ENCODE assay signal across 38 cellular contexts in genomic region chr5:135521964-135522363, GRCh38. TPM values are rescaled to one million over a fixed set of nuclear protein-coding genes. Genes with fewer than 3 reads are reported as not detected.
"Had no signal": no experiment of that assay in that cellular context is flagged by ENCODE, and none has a peak within 500 bp of the region (broad histone marks: within the 10 kb centered on the region; RNA-seq: fewer than 3 reads in every experiment).

No MANE protein-coding gene starts in this region.

- H3K27ac Mint-ChIP-seq: activated B cell treated with CpG ODN at 0.5 μM for 24 hours; activated CD4-positive, alpha-beta memory T cell treated with anti-CD3 and anti-CD28 coated beads for 36 hours; activated CD4-positive, alpha-beta T cell treated with anti-CD3 and anti-CD28 coated beads, Interleukin-2, amount 10 ng/mL, durations not matched to agents 24 days and 14 days; activated CD8-positive, alpha-beta T cell treated with anti-CD3 and anti-CD28 coated beads for 36 hours; activated naive CD4-positive, alpha-beta T cell treated with anti-CD3 and anti-CD28 coated beads for 36 hours; activated naive CD4-positive, alpha-beta T cell treated with anti-CD3 and anti-CD28 coated beads, Interleukin-2, amount 50 U/mL, for 72 hours; activated naive CD8-positive, alpha-beta T cell treated with anti-CD3 and anti-CD28 coated beads for 36 hours; activated T-cell treated with anti-CD3 and anti-CD28 coated beads, Interleukin-2, amount 50 U/mL, for 24 hours; activated T-helper 1 cell treated with anti-CD3 and anti-CD28 coated beads, Interleukin-12 subunit alpha, Interleukin-12 subunit beta, Interleukin-2, Interleukin-4 antibody, amounts not matched to agents 30 ng/mL and 10 ng/mL and 1 ng/mL, durations not matched to agents 14 hours and 24 hours and 36 hours; activated T-helper 17 cell treated with anti-CD3 and anti-CD28 coated beads, Interleukin-2, amount 50 U/mL, for 72 hours; T-helper 1 cell treated with Interleukin-12 subunit alpha and Interleukin-12 subunit beta and Interleukin-4 antibody, amounts not matched to agents 30 μg/mL and 1 μg/mL, for 36 hours; T-helper 2 cell treated with Interferon-gamma antibody and Interleukin-4, amounts not matched to agents 5 μg/mL and 100 μg/mL, for 36 hours had no signal

- H3K36me3 ChIP-seq: adrenal gland, brain microvascular endothelial cell, breast epithelium had no signal

- H3K9me3 ChIP-seq: body of pancreas, breast epithelium had no signal

- H3K27ac ChIP-seq: adrenal gland, body of pancreas, brain microvascular endothelial cell, breast epithelium, VCaP had no signal

- H3K27me3 ChIP-seq: brain microvascular endothelial cell, breast epithelium had no signal

- FAIRE-seq: astrocyte, TTC549 had no signal

- H3K4me1 ChIP-seq: adrenal gland, body of pancreas, breast epithelium had no signal

- H3K4me3 ChIP-seq: adrenal gland, body of pancreas, breast epithelium had no signal

- H3K4me3 Mint-ChIP-seq: activated B cell treated with CpG ODN at 0.5 μM for 24 hours; activated CD4-positive, alpha-beta memory T cell treated with anti-CD3 and anti-CD28 coated beads for 36 hours; activated CD4-positive, alpha-beta T cell treated with anti-CD3 and anti-CD28 coated beads, Interleukin-2, amount 10 ng/mL, durations not matched to agents 24 days and 14 days; activated CD8-positive, alpha-beta T cell treated with anti-CD3 and anti-CD28 coated beads for 36 hours; activated naive CD4-positive, alpha-beta T cell treated with anti-CD3 and anti-CD28 coated beads for 36 hours; activated naive CD8-positive, alpha-beta T cell treated with anti-CD3 and anti-CD28 coated beads for 36 hours; activated T-cell treated with anti-CD3 and anti-CD28 coated beads, Interleukin-2, amount 50 U/mL, for 24 hours; activated T-helper 1 cell treated with anti-CD3 and anti-CD28 coated beads, Interleukin-12 subunit alpha, Interleukin-12 subunit beta, Interleukin-2, Interleukin-4 antibody, amounts not matched to agents 30 ng/mL and 10 ng/mL and 1 ng/mL, durations not matched to agents 14 hours and 24 hours and 36 hours; activated T-helper 17 cell treated with anti-CD3 and anti-CD28 coated beads, Interleukin-2, amount 50 U/mL, for 72 hours; T-helper 1 cell treated with Interleukin-12 subunit alpha and Interleukin-12 subunit beta and Interleukin-4 antibody, amounts not matched to agents 30 μg/mL and 1 μg/mL, for 36 hours; T-helper 2 cell treated with Interferon-gamma antibody and Interleukin-4, amounts not matched to agents 5 μg/mL and 100 μg/mL, for 36 hours had no signal

- H3K4me1 Mint-ChIP-seq: activated B cell treated with CpG ODN at 0.5 μM for 24 hours; activated CD4-positive, alpha-beta T cell treated with anti-CD3 and anti-CD28 coated beads, Interleukin-2, amount 10 ng/mL, durations not matched to agents 24 days and 14 days; activated naive CD8-positive, alpha-beta T cell treated with anti-CD3 and anti-CD28 coated beads for 36 hours; activated T-helper 17 cell treated with anti-CD3 and anti-CD28 coated beads, Interleukin-2, amount 50 U/mL, for 72 hours had no signal

- DNase-seq: activated B cell treated with CpG ODN at 0.5 μM for 24 hours; activated CD4-positive, alpha-beta memory T cell treated with anti-CD3 and anti-CD28 coated beads for 36 hours; activated CD4-positive, alpha-beta T cell treated with anti-CD3 and anti-CD28 coated beads for 4 hours; activated CD4-positive, alpha-beta T cell treated with anti-CD3 and anti-CD28 coated beads, Interleukin-2, amount 10 ng/mL, durations not matched to agents 24 days and 14 days; activated CD4-positive, alpha-beta T cell treated with anti-CD3 and anti-CD28 coated beads, Interleukin-2, amount 50 U/mL, for 1 hour; activated CD4-positive, alpha-beta T cell treated with anti-CD3 and anti-CD28 coated beads, Interleukin-2, amount 50 U/mL, for 4 hours; activated CD4-positive, CD25-positive, alpha-beta regulatory T cell treated with anti-CD3 and anti-CD28 coated beads, Interleukin-2, amount 50 U/mL, for 72 hours; activated CD8-positive, alpha-beta memory T cell treated with anti-CD3 and anti-CD28 coated beads, Interleukin-2, amount 50 U/mL, for 4 hours; activated CD8-positive, alpha-beta T cell treated with anti-CD3 and anti-CD28 coated beads for 36 hours; activated effector memory CD4-positive, alpha-beta T cell treated with anti-CD3 and anti-CD28 coated beads, Interleukin-2, amount 50 U/mL, for 16 hours; activated gamma-delta T cell treated with Interleukin-2 at 50 U/mL for 16 hours; activated naive CD4-positive, alpha-beta T cell; activated naive CD4-positive, alpha-beta T cell treated with anti-CD3 and anti-CD28 coated beads for 36 hours; activated naive CD4-positive, alpha-beta T cell treated with anti-CD3 and anti-CD28 coated beads, Interleukin-2, amount 50 U/mL, for 16 hours; activated naive CD8-positive, alpha-beta T cell treated with anti-CD3 and anti-CD28 coated beads for 36 hours; activated T-cell treated with anti-CD3 and anti-CD28 coated beads for 4 hours; activated T-cell treated with anti-CD3 and anti-CD28 coated beads, Interleukin-2, amount 50 U/mL, for 24 hours; activated T-cell treated with anti-CD3 and anti-CD28 coated beads, Interleukin-2, amount 50 U/mL, for 48 hours; adrenal gland; amniotic stem cell; aorta; body of pancreas; brain microvascular endothelial cell; central memory CD4-positive, alpha-beta T cell; T-helper 1 cell; T-helper 2 cell; T-helper 9 cell had no signal

- ATAC-seq: activated CD8-positive, alpha-beta T cell treated with anti-CD3 and anti-CD28 coated beads for 36 hours; activated naive CD4-positive, alpha-beta T cell treated with anti-CD3 and anti-CD28 coated beads, Interleukin-2, amount 50 U/mL, for 72 hours; activated T-helper 17 cell treated with anti-CD3 and anti-CD28 coated beads, Interleukin-2, amount 50 U/mL, for 72 hours; body of pancreas had no signal

- H3K9me3 Mint-ChIP-seq: activated CD4-positive, alpha-beta memory T cell treated with anti-CD3 and anti-CD28 coated beads for 36 hours; activated CD4-positive, alpha-beta T cell treated with anti-CD3 and anti-CD28 coated beads, Interleukin-2, amount 10 ng/mL, durations not matched to agents 24 days and 14 days; activated CD8-positive, alpha-beta T cell treated with anti-CD3 and anti-CD28 coated beads for 36 hours; activated naive CD8-positive, alpha-beta T cell treated with anti-CD3 and anti-CD28 coated beads for 36 hours; activated T-cell treated with anti-CD3 and anti-CD28 coated beads, Interleukin-2, amount 50 U/mL, for 24 hours; activated T-helper 1 cell treated with anti-CD3 and anti-CD28 coated beads, Interleukin-12 subunit alpha, Interleukin-12 subunit beta, Interleukin-2, Interleukin-4 antibody, amounts not matched to agents 30 ng/mL and 10 ng/mL and 1 ng/mL, durations not matched to agents 14 hours and 24 hours and 36 hours; T-helper 2 cell treated with Interferon-gamma antibody and Interleukin-4, amounts not matched to agents 5 μg/mL and 100 μg/mL, for 36 hours had no signal

- H3K36me3 Mint-ChIP-seq: activated CD4-positive, alpha-beta memory T cell treated with anti-CD3 and anti-CD28 coated beads for 36 hours; activated naive CD8-positive, alpha-beta T cell treated with anti-CD3 and anti-CD28 coated beads for 36 hours had no signal

RNA-seq across cellular contexts. Expression of gene NEUROG1, which starts 13.8 kb away (rescaled TPM):
- total RNA-seq: activated B cell treated with CpG ODN at 0.5 μM for 24 hours; activated CD4-positive, alpha-beta memory T cell treated with anti-CD3 and anti-CD28 coated beads for 36 hours; activated CD4-positive, alpha-beta T cell treated with anti-CD3 and anti-CD28 coated beads, Interleukin-2, amount 10 ng/mL, durations not matched to agents 24 days and 14 days; activated CD8-positive, alpha-beta memory T cell treated with anti-CD3 and anti-CD28 coated beads for 36 hours; activated CD8-positive, alpha-beta T cell treated with anti-CD3 and anti-CD28 coated beads for 36 hours; activated naive CD4-positive, alpha-beta T cell treated with anti-CD3 and anti-CD28 coated beads for 36 hours; activated naive CD4-positive, alpha-beta T cell treated with anti-CD3 and anti-CD28 coated beads, Interleukin-2, amount 50 U/mL, for 72 hours; activated naive CD8-positive, alpha-beta T cell treated with anti-CD3 and anti-CD28 coated beads for 36 hours; activated T-helper 1 cell treated with anti-CD3 and anti-CD28 coated beads, Interleukin-12 subunit alpha, Interleukin-12 subunit beta, Interleukin-2, Interleukin-4 antibody, amounts not matched to agents 30 ng/mL and 10 ng/mL and 1 ng/mL, durations not matched to agents 14 hours and 24 hours and 36 hours; activated T-helper 17 cell treated with anti-CD3 and anti-CD28 coated beads, Interleukin-2, amount 50 U/mL, for 72 hours; adrenal gland; aorta; astrocyte; body of pancreas; breast epithelium; cardiac septum had no signal
- polyA plus RNA-seq: adrenal gland, aorta had no signal

RNA-seq across cellular contexts. Expression of gene CXCL14, which starts 56.8 kb away (rescaled TPM):
- total RNA-seq: activated B cell treated with CpG ODN at 0.5 μM for 24 hours; activated CD4-positive, alpha-beta memory T cell treated with anti-CD3 and anti-CD28 coated beads for 36 hours; activated CD4-positive, alpha-beta T cell treated with anti-CD3 and anti-CD28 coated beads, Interleukin-2, amount 10 ng/mL, durations not matched to agents 24 days and 14 days; activated CD8-positive, alpha-beta memory T cell treated with anti-CD3 and anti-CD28 coated beads for 36 hours; activated CD8-positive, alpha-beta T cell treated with anti-CD3 and anti-CD28 coated beads for 36 hours; activated naive CD4-positive, alpha-beta T cell treated with anti-CD3 and anti-CD28 coated beads for 36 hours; activated naive CD4-positive, alpha-beta T cell treated with anti-CD3 and anti-CD28 coated beads, Interleukin-2, amount 50 U/mL, for 72 hours; activated naive CD8-positive, alpha-beta T cell treated with anti-CD3 and anti-CD28 coated beads for 36 hours; activated T-helper 1 cell treated with anti-CD3 and anti-CD28 coated beads, Interleukin-12 subunit alpha, Interleukin-12 subunit beta, Interleukin-2, Interleukin-4 antibody, amounts not matched to agents 30 ng/mL and 10 ng/mL and 1 ng/mL, durations not matched to agents 14 hours and 24 hours and 36 hours; activated T-helper 17 cell treated with anti-CD3 and anti-CD28 coated beads, Interleukin-2, amount 50 U/mL, for 72 hours had no signal
